Comparison of ENCODE assay signal across 28 cellular contexts in genomic region chr6:1915226-1915625, GRCh38.
"Had no signal": no experiment of that assay in that cellular context is flagged by ENCODE, and none has a peak within 500 bp of the region (broad histone marks: within the 10 kb centered on the region; RNA-seq: fewer than 3 reads in every experiment).

No MANE protein-coding gene starts in this region.

- H3K9me3 Mint-ChIP-seq: activated CD4-positive, alpha-beta T cell treated with anti-CD3 and anti-CD28 coated beads, Interleukin-2, amount 10 ng/mL, durations not matched to agents 24 days and 14 days; activated naive CD4-positive, alpha-beta T cell treated with anti-CD3 and anti-CD28 coated beads, Interleukin-2, amount 50 U/mL, for 72 hours; activated naive CD8-positive, alpha-beta T cell treated with anti-CD3 and anti-CD28 coated beads, Interleukin-2, amount 50 U/mL, for 24 hours; activated T-cell treated with anti-CD3 and anti-CD28 coated beads, Interleukin-2, amount 50 U/mL, for 4 hours; T-helper 1 cell treated with Interleukin-12 subunit alpha and Interleukin-12 subunit beta and Interleukin-4 antibody, amounts not matched to agents 30 μg/mL and 1 μg/mL, for 36 hours; WTC11 had no signal

- H3K4me3 Mint-ChIP-seq: activated CD4-positive, alpha-beta T cell treated with anti-CD3 and anti-CD28 coated beads, Interleukin-2, amount 10 ng/mL, durations not matched to agents 24 days and 14 days; activated CD8-positive, alpha-beta memory T cell treated with anti-CD3 and anti-CD28 coated beads, Interleukin-2, amount 10 ng/mL, durations not matched to agents 7 days and 5 days; activated naive CD8-positive, alpha-beta T cell treated with anti-CD3 and anti-CD28 coated beads, Interleukin-2, amount 50 U/mL, for 24 hours; activated T-cell treated with anti-CD3 and anti-CD28 coated beads, Interleukin-2, amount 50 U/mL, for 4 hours; T-helper 1 cell treated with Interleukin-12 subunit alpha and Interleukin-12 subunit beta and Interleukin-4 antibody, amounts not matched to agents 30 μg/mL and 1 μg/mL, for 36 hours; WTC11 had no signal

- H3K9me3 ChIP-seq: MG63 had no signal

- H3K36me3 Mint-ChIP-seq: activated CD8-positive, alpha-beta memory T cell treated with anti-CD3 and anti-CD28 coated beads, Interleukin-2, amount 10 ng/mL, durations not matched to agents 7 days and 5 days; activated naive CD4-positive, alpha-beta T cell treated with anti-CD3 and anti-CD28 coated beads, Interleukin-2, amount 50 U/mL, for 72 hours; WTC11 had no signal

- H3K4me2 ChIP-seq: KMS-11 had no signal

- H3K27ac ChIP-seq: brain microvascular endothelial cell, cardiac muscle cell, KMS-11, RWPE1 had no signal

- H3K4me3 ChIP-seq: cardiac muscle cell, MG63 had no signal

- H3K9ac ChIP-seq: KMS-11 had no signal

- ATAC-seq: activated CD8-positive, alpha-beta memory T cell treated with anti-CD3 and anti-CD28 coated beads, Interleukin-2, amount 10 ng/mL, durations not matched to agents 7 days and 5 days; activated naive CD4-positive, alpha-beta T cell treated with anti-CD3 and anti-CD28 coated beads, Interleukin-2, amount 50 U/mL, for 72 hours; activated naive CD8-positive, alpha-beta T cell treated with anti-CD3 and anti-CD28 coated beads, Interleukin-2, amount 50 U/mL, for 24 hours; activated T-cell treated with anti-CD3 and anti-CD28 coated beads, Interleukin-2, amount 50 U/mL, for 4 hours; Panc1; WTC11 had no signal

- H3K27me3 ChIP-seq: brain microvascular endothelial cell, cardiac muscle cell, MG63 had no signal

- H3K36me3 ChIP-seq: brain microvascular endothelial cell, cardiac muscle cell, MG63 had no signal

- DNase-seq: activated CD4-positive, alpha-beta T cell treated with anti-CD3 and anti-CD28 coated beads, Interleukin-2, amount 10 ng/mL, durations not matched to agents 24 days and 14 days; activated CD4-positive, alpha-beta T cell treated with anti-CD3 and anti-CD28 coated beads, Interleukin-2, amount 50 U/mL, for 48 hours; activated CD4-positive, CD25-positive, alpha-beta regulatory T cell treated with anti-CD3 and anti-CD28 coated beads, Interleukin-2, amount 50 U/mL, for 72 hours; activated CD8-positive, alpha-beta memory T cell treated with anti-CD3 and anti-CD28 coated beads, Interleukin-2, amount 10 ng/mL, durations not matched to agents 7 days and 5 days; activated effector memory CD4-positive, alpha-beta T cell treated with anti-CD3 and anti-CD28 coated beads, Interleukin-2, amount 50 U/mL, for 16 hours; activated naive CD4-positive, alpha-beta T cell treated with Interleukin-2 at 50 U/mL for 16 hours; activated naive CD8-positive, alpha-beta T cell treated with anti-CD3 and anti-CD28 coated beads, Interleukin-2, amount 50 U/mL, for 24 hours; activated T-cell treated with anti-CD3 and anti-CD28 coated beads, Interleukin-2, amount 50 U/mL, for 4 hours; amniotic stem cell; brain microvascular endothelial cell; MG63; MV-4-11; NCI-H1092 treated with DMSO at 0.1 percent for 48 hours; NCI-H1417 treated with DMSO at 0.1 percent for 48 hours; NCI-H1694 treated with DMSO at 0.1 percent for 48 hours; NCI-H2029 treated with DMSO at 0.1 percent for 48 hours; NCI-H510A treated with DMSO at 0.1 percent for 48 hours; NCI-H69; NK-92 treated with Interleukin-12 subunit alpha and Interleukin-12 subunit beta, amount 100 ng/mL, for 24 hours; OCI-M1; SHP77 treated with DMSO at 0.1 percent for 48 hours had no signal

- H3K27ac Mint-ChIP-seq: activated CD4-positive, alpha-beta T cell treated with anti-CD3 and anti-CD28 coated beads, Interleukin-2, amount 10 ng/mL, durations not matched to agents 24 days and 14 days; activated CD8-positive, alpha-beta memory T cell treated with anti-CD3 and anti-CD28 coated beads, Interleukin-2, amount 10 ng/mL, durations not matched to agents 7 days and 5 days; activated naive CD4-positive, alpha-beta T cell treated with anti-CD3 and anti-CD28 coated beads, Interleukin-2, amount 50 U/mL, for 72 hours; activated naive CD8-positive, alpha-beta T cell treated with anti-CD3 and anti-CD28 coated beads, Interleukin-2, amount 50 U/mL, for 24 hours; T-helper 1 cell treated with Interleukin-12 subunit alpha and Interleukin-12 subunit beta and Interleukin-4 antibody, amounts not matched to agents 30 μg/mL and 1 μg/mL, for 36 hours; WTC11 had no signal

- H3K27me3 Mint-ChIP-seq: activated CD4-positive, alpha-beta T cell treated with anti-CD3 and anti-CD28 coated beads, Interleukin-2, amount 10 ng/mL, durations not matched to agents 24 days and 14 days; activated CD8-positive, alpha-beta memory T cell treated with anti-CD3 and anti-CD28 coated beads, Interleukin-2, amount 10 ng/mL, durations not matched to agents 7 days and 5 days; activated naive CD8-positive, alpha-beta T cell treated with anti-CD3 and anti-CD28 coated beads, Interleukin-2, amount 50 U/mL, for 24 hours had no signal
